1 cellular context compared by ENCODE assay signal in the genomic region with DNA sequence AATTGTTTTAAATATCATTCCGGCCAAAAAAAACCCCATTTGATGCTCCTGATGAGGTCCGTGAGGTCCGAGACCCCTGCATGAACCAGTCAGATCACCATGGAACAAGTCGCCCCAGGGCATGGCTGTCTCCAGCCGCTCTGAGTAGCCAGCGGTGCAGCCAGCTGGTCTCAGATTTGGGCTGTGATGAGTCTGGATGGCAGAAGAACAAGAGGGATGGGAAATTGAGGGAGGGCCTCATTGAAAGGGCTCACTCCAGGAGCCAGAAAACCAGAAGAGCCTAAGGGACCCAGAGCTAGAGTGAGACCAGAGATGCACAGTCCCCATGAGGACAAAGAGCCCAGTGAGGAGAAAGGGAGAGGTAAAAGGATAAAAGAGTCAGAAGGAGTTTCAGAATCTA.
TF ChIP-seq lines count a peak whose summit lies in the region.

No MANE protein-coding gene starts in this region.

TF ChIP-seq in IMR-90, 13 proteins besides CTCF, POLR2A, EP300 and RAD21 (continued from another document):
- TF ChIP-seq, protein P1, sequence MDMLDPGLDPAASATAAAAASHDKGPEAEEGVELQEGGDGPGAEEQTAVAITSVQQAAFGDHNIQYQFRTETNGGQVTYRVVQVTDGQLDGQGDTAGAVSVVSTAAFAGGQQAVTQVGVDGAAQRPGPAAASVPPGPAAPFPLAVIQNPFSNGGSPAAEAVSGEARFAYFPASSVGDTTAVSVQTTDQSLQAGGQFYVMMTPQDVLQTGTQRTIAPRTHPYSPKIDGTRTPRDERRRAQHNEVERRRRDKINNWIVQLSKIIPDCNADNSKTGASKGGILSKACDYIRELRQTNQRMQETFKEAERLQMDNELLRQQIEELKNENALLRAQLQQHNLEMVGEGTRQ (IDR thresholded peaks at IDR 0.05; ENCODE audit: low read depth, low read length) = no peak
- TF ChIP-seq RCOR1 (IDR thresholded peaks at IDR 0.05; ENCODE audit: insufficient replicate concordance, low read length) (no peak), FOS (IDR thresholded peaks at IDR 0.05; ENCODE audit: low read depth, low read length) (no peak), CEBPB (IDR thresholded peaks at IDR 0.05; ENCODE audit: low read depth, low read length) (no peak), CHD1 (IDR thresholded peaks at IDR 0.05; ENCODE audit: low read depth, low read length) (no peak), SMC3 (IDR thresholded peaks at IDR 0.05; ENCODE audit: low read depth, low read length) (no peak), MXI1 (IDR thresholded peaks at IDR 0.05; ENCODE audit: borderline replicate concordance, low read depth, low read length) (no peak), MAZ (IDR thresholded peaks at IDR 0.05; ENCODE audit: borderline replicate concordance, low read depth, low read length) (no peak), BHLHE40 (IDR thresholded peaks at IDR 0.05; ENCODE audit: low read depth, low read length) (no peak), MAFK (IDR thresholded peaks at IDR 0.05; ENCODE audit: low read depth, low read length) (no peak), NFE2L2 (IDR thresholded peaks at IDR 0.05; ENCODE audit: low read depth, low read length) (no peak)
TF ChIP-seq in IMR-90: peak in this region for 0.
